ENCODE assay signal across 15 cellular contexts in genomic region chr17:78392295-78392694, GRCh38. TPM values are rescaled to one million over a fixed set of nuclear protein-coding genes. Genes with fewer than 3 reads are reported as not detected.
DNase-seq lines count a peak whose midpoint lies in the region; ATAC-seq, FAIRE-seq and TF ChIP-seq lines count a peak whose summit lies in the region.
"Had no signal": no experiment of that assay in that cellular context is flagged by ENCODE, and none has a peak within 500 bp of the region (broad histone marks: within the 10 kb centered on the region; RNA-seq: fewer than 3 reads in every experiment).

No MANE protein-coding gene starts in this region.

- H3K36me3 Mint-ChIP-seq in stimulated activated naive B cell treated with anti-CD40 and anti-IgM and Interleukin-4, amounts not matched to agents 10 μg/mL and 1 μg/mL and 100 μg/mL, for 72 hours: peaks cover 33 to 53% of the 10 kb centered on the region in 2 donors

- H3K4me2 ChIP-seq in keratinocyte (ENCODE audit: control insufficient read depth, extremely low read depth, insufficient read depth, low read depth, low read length): peak overlapping the region; percentile 45

- no peak overlapping the region for H2AFZ ChIP-seq in keratinocyte (ENCODE audit: control insufficient read depth, low read length)

- FAIRE-seq in keratinocyte (lab: Jason Lieb, UNC): peak; percentile 23

- H3K4me3 ChIP-seq in right atrium auricular region (no peak overlapping the region), SJCRH30 (no peak overlapping the region), keratinocyte (ENCODE audit: control insufficient read depth in 2 of 3, extremely low read depth in 1 of 3, insufficient read depth in 2 of 3, low read depth in 1 of 3, low read length in 3 of 3) (no peak overlapping the region)
- H3K4me3 ChIP-seq: left lung had no signal

- no peak for TF ChIP-seq CTCF in right atrium auricular region (IDR thresholded peaks at IDR 0.05)
- no peak for TF ChIP-seq CTCF in keratinocyte (optimal IDR thresholded peaks at IDR 0.05 in 1 of 3, IDR thresholded peaks at IDR 0.05 in 1 of 3, conservative IDR thresholded peaks at IDR 0.05 in 1 of 3; ENCODE audit: extremely low read depth in 1 of 3, insufficient read depth in 2 of 3, low read length in 3 of 3)

- no peaks in the 10 kb centered on the region for H3K27me3 Mint-ChIP-seq in stimulated activated naive B cell treated with anti-CD40 and anti-IgM and Interleukin-4, amounts not matched to agents 10 μg/mL and 1 μg/mL and 100 μg/mL, for 72 hours
- H3K27me3 Mint-ChIP-seq: naive B cell had no signal

- H4K20me1 ChIP-seq in keratinocyte (ENCODE audit: control insufficient read depth, extremely low read depth, insufficient read depth, low read length): peaks cover 26% of the 10 kb centered on the region

- intact Hi-C loops in Right ventricle myocardium inferior (cut with DNase I): no loop called here

- H3K36me3 ChIP-seq in right atrium auricular region (no peaks in the 10 kb centered on the region), SJCRH30 (peaks cover 53% of the 10 kb centered on the region), keratinocyte (ENCODE audit: control insufficient read depth in 2 of 2, extremely low read depth in 1 of 2, insufficient read depth in 2 of 2, low read length in 2 of 2) (peaks cover 13 to 40% of the 10 kb centered on the region in 2 experiments)

- H3K9me3 Mint-ChIP-seq in stimulated activated naive B cell treated with anti-CD40 and anti-IgM and Interleukin-4, amounts not matched to agents 10 μg/mL and 1 μg/mL and 100 μg/mL, for 72 hours: no peaks in the 10 kb centered on the region
- H3K9me3 Mint-ChIP-seq: naive B cell had no signal

- H3K27ac Mint-ChIP-seq in stimulated activated naive B cell treated with anti-CD40 and anti-IgM and Interleukin-4, amounts not matched to agents 10 μg/mL and 1 μg/mL and 100 μg/mL, for 72 hours: peak overlapping the region; percentile 25

- dilution Hi-C loops in keratinocyte (cut with MboI; ENCODE audit: extremely low pct_ligation_motif_present, low sequenced_read_pairs): no loop called here

- H3K9me1 ChIP-seq in keratinocyte (ENCODE audit: control insufficient read depth, extremely low read depth, insufficient read depth, low read length): peaks cover 19% of the 10 kb centered on the region

- no peaks in the 10 kb centered on the region for H3K9me3 ChIP-seq in right atrium auricular region
- H3K9me3 ChIP-seq in SJCRH30 (replicated peaks): no peaks in the 10 kb centered on the region
- no peaks in the 10 kb centered on the region for H3K9me3 ChIP-seq in keratinocyte (ENCODE audit: control insufficient read depth, low read depth, low read length)
- H3K9me3 ChIP-seq: left lung had no signal

- ATAC-seq in Right ventricle myocardium inferior: no peak
- no peak for ATAC-seq in stimulated activated naive B cell treated with anti-CD40 and anti-IgM and Interleukin-4, amounts not matched to agents 10 μg/mL and 1 μg/mL and 100 μg/mL, for 72 hours (replicated peaks)
- ATAC-seq: left lung had no signal

- H3K79me2 ChIP-seq in keratinocyte (ENCODE audit: control insufficient read depth, insufficient read depth, low read length): peaks cover 79% of the 10 kb centered on the region

- peak; percentile 32 for DNase-seq in Right ventricle myocardium inferior (ENCODE audit: missing footprints)
- no peak for DNase-seq in right atrium auricular region (ENCODE audit: low spot score)
- DNase-seq in SJCRH30: no peak
- no peak for DNase-seq in keratinocyte (ENCODE audit: low read depth, low spot score)
- DNase-seq in stimulated activated naive B cell treated with anti-CD40 and anti-IgM and Interleukin-4, amounts not matched to agents 10 μg/mL and 1 μg/mL and 100 μg/mL, for 72 hours: no peak
- no peak for DNase-seq in SIG-M5 (lab: John Stamatoyannopoulos, UW)
- DNase-seq in cerebellum (ENCODE audit: low spot score): no peak
- no peak for DNase-seq in SW 1271 (lab: John Stamatoyannopoulos, UW)
- DNase-seq: activated CD4-positive, alpha-beta T cell treated with anti-CD3 and anti-CD28 coated beads for 48 hours; activated T-cell treated with anti-CD3 and anti-CD28 coated beads, Interleukin-2, amount 50 U/mL, for 48 hours; central memory CD4-positive, alpha-beta T cell; Karpas-422; naive B cell; NCI-H345 had no signal

- H3K27me3 ChIP-seq in right atrium auricular region: no peaks in the 10 kb centered on the region
- no peaks in the 10 kb centered on the region for H3K27me3 ChIP-seq in SJCRH30
- no peaks in the 10 kb centered on the region for H3K27me3 ChIP-seq in keratinocyte (ENCODE audit: control insufficient read depth, extremely low read depth, insufficient read depth, low read length)
- H3K27me3 ChIP-seq: left lung had no signal

- no peak overlapping the region for H3K4me3 Mint-ChIP-seq in stimulated activated naive B cell treated with anti-CD40 and anti-IgM and Interleukin-4, amounts not matched to agents 10 μg/mL and 1 μg/mL and 100 μg/mL, for 72 hours

- H3K4me1 ChIP-seq in right atrium auricular region: peaks cover 0 to 59% of the 10 kb centered on the region in 2 donors
- peaks cover 54% of the 10 kb centered on the region for H3K4me1 ChIP-seq in SJCRH30
- H3K4me1 ChIP-seq in keratinocyte (ENCODE audit: control insufficient read depth, extremely low read depth, insufficient read depth, low read length): peaks cover 36% of the 10 kb centered on the region

- H3K27ac ChIP-seq in right atrium auricular region (no peak overlapping the region), SJCRH30 (peak overlapping the region; percentile 68), keratinocyte (ENCODE audit: control insufficient read depth, insufficient read depth, low read length) (peak overlapping the region; percentile 69)

- peaks cover 34 to 77% of the 10 kb centered on the region in 2 donors for H3K4me1 Mint-ChIP-seq in stimulated activated naive B cell treated with anti-CD40 and anti-IgM and Interleukin-4, amounts not matched to agents 10 μg/mL and 1 μg/mL and 100 μg/mL, for 72 hours

- peak overlapping the region; percentile 22 for H3K9ac ChIP-seq in keratinocyte (ENCODE audit: control insufficient read depth, extremely low read depth, insufficient read depth, low read length)

RNA-seq across cellular contexts. Expression of gene PGS1, which starts 13.8 kb away (rescaled TPM):
- 16.7 TPM for total RNA-seq in Right ventricle myocardium inferior
- total RNA-seq in right atrium auricular region: 10 to 100 TPM; 21.2 to 21.8 TPM
- 59.8 and 66.2 TPM in 2 replicates for total RNA-seq in SJCRH30 (2014; rRNA removed; shearing (Covaris generic))
- 18.4 to 21.1 TPM (median 19.6 TPM) in 3 replicates for polyA plus RNA-seq in keratinocyte
- 4.4 TPM for polyA plus RNA-seq in keratinocyte (2011; ENCODE audit: low read depth)
- 9.7 and 12.4 TPM in 2 replicates for polyA plus RNA-seq in keratinocyte (2011; cell fraction: cytosol; rRNA removed)
- polyA plus RNA-seq in keratinocyte (2011; cell fraction: nucleus; rRNA removed): 57.5 and 59.6 TPM in 2 replicates
- polyA plus RNA-seq in keratinocyte (2012; ENCODE audit: low replicate concordance): 13.5 TPM in 2 replicates
- polyA minus RNA-seq in keratinocyte: 19.8 to 30.5 TPM (median 23.7 TPM) in 3 replicates
- polyA minus RNA-seq in keratinocyte (2011; cell fraction: cytosol; rRNA and poly(A)+ RNA removed): 16.9 TPM
- polyA minus RNA-seq in keratinocyte (2011; cell fraction: nucleus; rRNA and poly(A)+ RNA removed): 21.7 and 29.6 TPM in 2 replicates
- total RNA-seq in cerebellum: 41.8 TPM

RNA-seq across cellular contexts. Expression of gene SOCS3, which starts 32.4 kb away (rescaled TPM):
- total RNA-seq in Right ventricle myocardium inferior (12.2 TPM), right atrium auricular region (10 to 100 TPM; 39.9 to 56.8 TPM), cerebellum (10.7 TPM)
- 27.5 and 28.9 TPM in 2 replicates for total RNA-seq in SJCRH30 (2014; rRNA removed; shearing (Covaris generic))
- polyA plus RNA-seq in keratinocyte: 2.7 to 16.5 TPM (median 9.4 TPM) in 3 replicates
- 0.62 TPM for polyA plus RNA-seq in keratinocyte (2011; ENCODE audit: low read depth)
- polyA plus RNA-seq in keratinocyte (2011; cell fraction: cytosol; rRNA removed): 5.3 and 9.8 TPM in 2 replicates
- 42.9 and 46.8 TPM in 2 replicates for polyA plus RNA-seq in keratinocyte (2011; cell fraction: nucleus; rRNA removed)
- 1.8 and 2.4 TPM in 2 replicates for polyA plus RNA-seq in keratinocyte (2012; ENCODE audit: low replicate concordance)
- polyA minus RNA-seq in keratinocyte: 2.3 to 8.1 TPM (median 4.7 TPM) in 3 replicates
- polyA minus RNA-seq in keratinocyte (2011; cell fraction: cytosol; rRNA and poly(A)+ RNA removed): 13.0 TPM
- polyA minus RNA-seq in keratinocyte (2011; cell fraction: nucleus; rRNA and poly(A)+ RNA removed): 28.2 and 31.1 TPM in 2 replicates

Comparison
In these comparisons a context has a peak if more than half of its experiments do, and no peak if none do; other contexts are left out.
1. H3K27ac ChIP-seq: peak in SJCRH30 (single experiment) and keratinocyte (single experiment); none in right atrium auricular region (0 of 2).